Comparison of ENCODE assay signal across 1 cellular context in the genomic region with DNA sequence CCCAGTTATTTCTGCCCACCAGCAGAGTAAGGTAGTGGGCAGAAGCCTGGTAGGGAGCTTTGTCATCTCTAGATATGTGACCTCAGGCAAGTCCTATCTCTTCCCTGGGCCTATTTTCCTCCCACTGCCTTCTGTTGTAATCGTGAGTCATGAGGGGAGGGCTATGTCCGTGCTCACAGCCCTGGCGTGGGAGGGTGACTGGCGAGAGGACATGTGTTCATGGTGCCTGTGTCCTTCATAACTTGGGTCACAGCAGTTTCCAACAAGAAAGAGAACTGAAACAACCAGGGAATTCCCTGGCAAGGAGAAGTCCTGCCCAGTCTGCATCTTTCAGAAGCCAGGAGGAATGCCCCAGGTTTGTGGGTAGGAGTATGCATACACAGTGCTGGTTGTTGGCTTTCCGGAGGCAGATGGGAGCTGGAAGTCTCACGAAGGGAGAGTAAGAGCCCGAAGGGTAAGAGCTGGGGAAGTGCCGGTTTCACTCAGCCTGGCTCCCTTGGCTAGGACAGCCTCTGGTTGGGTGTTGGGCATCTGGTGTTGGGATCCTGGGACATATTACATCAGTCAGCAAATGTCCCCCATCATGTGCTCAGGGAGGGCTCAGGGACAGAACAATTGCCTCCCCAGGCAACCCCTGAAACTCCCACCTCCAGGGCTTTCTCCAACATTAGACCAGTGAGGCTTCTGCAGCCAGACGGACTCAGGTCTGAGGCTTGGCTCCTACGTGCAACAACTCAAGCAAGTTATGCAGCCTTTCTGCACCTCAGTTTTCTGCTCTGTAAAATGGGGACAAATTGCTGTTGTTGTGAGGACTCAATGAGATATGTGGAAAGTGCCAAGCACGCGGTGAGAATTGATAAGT.
TF ChIP-seq lines count a peak whose summit lies in the region.

No MANE protein-coding gene starts in this region.

TF ChIP-seq in K562, 482 proteins besides CTCF, POLR2A, EP300 and RAD21 (continued from another document and continues in another):
- TF ChIP-seq NCOA6 (IDR thresholded peaks at IDR 0.05) (no peak), NCOA2 (IDR thresholded peaks at IDR 0.05; ENCODE audit: partially characterized antibody in 2 of 2) (no peak), TAF1 (IDR thresholded peaks at IDR 0.05; ENCODE audit: control insufficient read depth, extremely low read depth, insufficient read depth, low read length, severe bottlenecking) (peak; percentile 42), RBM14 (IDR thresholded peaks at IDR 0.05; ENCODE audit: borderline replicate concordance, insufficient read depth, low read depth, low read length) (no peak), SRF (CRISPR knock-in tag; IDR thresholded peaks at IDR 0.05) (0 out of 4 replicates have a peak, but pooled peaks of 1 of the 2 experiments have one; percentile 13), NRF1 (conservative IDR thresholded peaks at IDR 0.05 in 1 of 2, IDR thresholded peaks at IDR 0.05 in 1 of 2) (peak in 1 of 2 experiments; percentile 51; a peak in 2 of 4 replicates), ZEB2 (IDR thresholded peaks at IDR 0.05) (0 out of 2 replicates have a peak, but pooled peaks have one; percentile 17), TRIM24 (IDR thresholded peaks at IDR 0.05) (peak; percentile 52 to 62), SMC3 (conservative IDR thresholded peaks at IDR 0.05; ENCODE audit: insufficient read depth, low read depth, low read length) (no peak), BMI1 (IDR thresholded peaks at IDR 0.05; ENCODE audit: low read length) (no peak), CBX2 (IDR thresholded peaks at IDR 0.05; ENCODE audit: insufficient read depth, low read length, poor library complexity, severe bottlenecking) (no peak), KLF16 (IDR thresholded peaks at IDR 0.05) (0 out of 2 replicates have a peak, but pooled peaks have one; percentile 31), CEBPG (CRISPR knock-in tag; IDR thresholded peaks at IDR 0.05) (peak; percentile 78), CEBPG (tag; conservative IDR thresholded peaks at IDR 0.05 in 1 of 2, IDR thresholded peaks at IDR 0.05 in 1 of 2) (no peak; a peak in 2 of 4 replicates), TEAD2 (tag; IDR thresholded peaks at IDR 0.05) (no peak), GTF2E2 (tag; IDR thresholded peaks at IDR 0.05) (0 out of 2 replicates have a peak, but pooled peaks have one; percentile 44), CXXC5 (CRISPR knock-in tag; IDR thresholded peaks at IDR 0.05) (no peak), L3MBTL2 (IDR thresholded peaks at IDR 0.05) (peak; percentile 79; the same call in 1 of the 2 replicates), ATF7 (IDR thresholded peaks at IDR 0.05) (peak; percentile 72; the same call in 1 of the 2 replicates), ZNF12 (CRISPR knock-in tag; IDR thresholded peaks at IDR 0.05) (no peak), ELF2 (CRISPR knock-in tag; IDR thresholded peaks at IDR 0.05) (no peak), NR2C2 (CRISPR knock-in tag; IDR thresholded peaks at IDR 0.05) (no peak; the same call in 1 of the 2 replicates), NR2C2 (tag; IDR thresholded peaks at IDR 0.05) (peak; percentile 60; the same call in 1 of the 2 replicates), ZNF77 (CRISPR knock-in tag; IDR thresholded peaks at IDR 0.05) (no peak), ZNF316 (IDR thresholded peaks at IDR 0.05) (no peak), CBX8 (IDR thresholded peaks at IDR 0.05; ENCODE audit: borderline replicate concordance, extremely low read depth, low read depth, low read length, poor library complexity, severe bottlenecking) (no peak), ETV6 (IDR thresholded peaks at IDR 0.05; ENCODE audit: borderline replicate concordance in 1 of 2, low read depth in 2 of 2, low read length in 1 of 2) (no peak), ETV6 (CRISPR knock-in tag; IDR thresholded peaks at IDR 0.05; ENCODE audit: borderline replicate concordance) (peak; percentile 69; the same call in 1 of the 2 replicates), RUNX1 (IDR thresholded peaks at IDR 0.05; ENCODE audit: low read depth) (no peak), POLR2B (IDR thresholded peaks at IDR 0.05; ENCODE audit: low read depth, partially characterized antibody) (peak; percentile 40), NFE2L1 (tag; IDR thresholded peaks at IDR 0.05; ENCODE audit: borderline replicate concordance, low read depth) (no peak), RFX7 (CRISPR knock-in tag; IDR thresholded peaks at IDR 0.05) (0 out of 2 replicates have a peak, but pooled peaks have one; percentile 6), ZNF696 (CRISPR knock-in tag; conservative IDR thresholded peaks at IDR 0.05) (0 out of 2 replicates have a peak, but pooled peaks have one; percentile 2), ERF (CRISPR knock-in tag; IDR thresholded peaks at IDR 0.05) (no peak), MCM3 (IDR thresholded peaks at IDR 0.05) (no peak), SREBF2 (CRISPR knock-in tag; IDR thresholded peaks at IDR 0.05) (no peak), KDM1A (IDR thresholded peaks at IDR 0.05) (peak; percentile 87 to 97), TAF9B (IDR thresholded peaks at IDR 0.05; ENCODE audit: partially characterized antibody) (no peak), CBX3 (IDR thresholded peaks at IDR 0.05; ENCODE audit: borderline replicate concordance in 1 of 2, low read length in 2 of 2) (peak in 1 of 2 experiments; percentile 36; a peak in 2 of 3 replicates), ZKSCAN1 (IDR thresholded peaks at IDR 0.05; ENCODE audit: low read depth, low read length) (no peak; the same call in 1 of the 2 replicates), MAZ (CRISPR knock-in tag; conservative IDR thresholded peaks at IDR 0.05 in 1 of 2, IDR thresholded peaks at IDR 0.05 in 1 of 2) (peak; percentile 49 to 71; a peak in 2 of 4 replicates), ZFX (CRISPR knock-in tag; IDR thresholded peaks at IDR 0.05) (peak; percentile 49), ZNF140 (CRISPR knock-in tag; IDR thresholded peaks at IDR 0.05) (no peak)
- TF ChIP-seq, protein P1, sequence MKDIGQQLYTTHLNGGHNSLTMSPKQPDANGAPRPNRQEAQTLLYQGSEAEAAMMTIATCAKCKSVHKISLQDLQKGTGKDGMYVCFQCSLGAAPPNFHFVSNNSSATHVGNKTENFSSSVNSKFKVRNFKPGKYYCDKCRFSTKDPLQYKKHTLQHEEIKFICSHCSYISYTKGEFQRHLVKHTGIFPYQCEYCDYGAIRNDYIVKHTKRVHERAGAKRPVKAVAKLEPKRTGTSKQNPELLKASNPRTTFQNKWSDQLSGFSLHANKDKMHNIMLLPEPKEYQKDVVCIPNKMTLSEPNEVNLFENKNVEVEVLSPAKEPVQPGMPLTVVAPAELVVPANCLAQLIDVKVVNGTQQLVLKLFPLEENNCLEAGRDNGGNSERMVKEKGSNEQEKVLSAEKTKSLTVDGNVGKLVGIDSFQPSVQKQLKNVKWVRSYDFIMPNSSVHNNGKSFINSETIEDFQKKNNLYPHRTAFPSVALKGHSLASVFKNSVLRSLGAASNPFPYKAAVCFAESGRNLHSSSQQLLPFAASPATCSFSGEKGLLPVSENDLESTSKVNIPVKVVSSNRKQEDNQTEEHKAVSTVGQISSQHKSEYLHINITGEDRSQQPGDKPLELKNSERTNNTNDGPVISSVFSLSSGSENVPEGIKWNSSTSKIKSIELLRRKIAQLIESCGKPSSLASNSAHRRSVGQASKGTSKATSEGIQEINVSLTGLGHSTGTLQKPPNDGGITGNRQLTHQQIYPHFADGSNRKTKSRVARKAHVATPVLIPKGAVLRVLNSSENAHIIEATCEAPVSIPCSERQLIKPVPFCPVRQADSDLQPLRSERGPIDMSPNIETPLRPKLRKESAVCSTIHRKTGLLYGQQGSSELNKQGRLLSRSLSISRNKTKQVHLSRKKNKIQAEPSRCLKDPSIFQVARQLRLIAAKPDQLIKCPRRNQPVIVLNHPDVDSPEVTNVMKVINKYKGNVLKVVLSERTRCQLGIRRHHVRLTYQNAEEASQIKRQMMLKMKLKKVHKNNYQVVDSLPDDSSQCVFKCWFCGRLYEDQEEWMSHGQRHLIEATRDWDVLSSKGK (CRISPR knock-in tag; IDR thresholded peaks at IDR 0.05): no peak
- TF ChIP-seq, protein P2, sequence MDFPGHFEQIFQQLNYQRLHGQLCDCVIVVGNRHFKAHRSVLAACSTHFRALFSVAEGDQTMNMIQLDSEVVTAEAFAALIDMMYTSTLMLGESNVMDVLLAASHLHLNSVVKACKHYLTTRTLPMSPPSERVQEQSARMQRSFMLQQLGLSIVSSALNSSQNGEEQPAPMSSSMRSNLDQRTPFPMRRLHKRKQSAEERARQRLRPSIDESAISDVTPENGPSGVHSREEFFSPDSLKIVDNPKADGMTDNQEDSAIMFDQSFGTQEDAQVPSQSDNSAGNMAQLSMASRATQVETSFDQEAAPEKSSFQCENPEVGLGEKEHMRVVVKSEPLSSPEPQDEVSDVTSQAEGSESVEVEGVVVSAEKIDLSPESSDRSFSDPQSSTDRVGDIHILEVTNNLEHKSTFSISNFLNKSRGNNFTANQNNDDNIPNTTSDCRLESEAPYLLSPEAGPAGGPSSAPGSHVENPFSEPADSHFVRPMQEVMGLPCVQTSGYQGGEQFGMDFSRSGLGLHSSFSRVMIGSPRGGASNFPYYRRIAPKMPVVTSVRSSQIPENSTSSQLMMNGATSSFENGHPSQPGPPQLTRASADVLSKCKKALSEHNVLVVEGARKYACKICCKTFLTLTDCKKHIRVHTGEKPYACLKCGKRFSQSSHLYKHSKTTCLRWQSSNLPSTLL (IDR thresholded peaks at IDR 0.05): no peak
- TF ChIP-seq, protein P3, sequence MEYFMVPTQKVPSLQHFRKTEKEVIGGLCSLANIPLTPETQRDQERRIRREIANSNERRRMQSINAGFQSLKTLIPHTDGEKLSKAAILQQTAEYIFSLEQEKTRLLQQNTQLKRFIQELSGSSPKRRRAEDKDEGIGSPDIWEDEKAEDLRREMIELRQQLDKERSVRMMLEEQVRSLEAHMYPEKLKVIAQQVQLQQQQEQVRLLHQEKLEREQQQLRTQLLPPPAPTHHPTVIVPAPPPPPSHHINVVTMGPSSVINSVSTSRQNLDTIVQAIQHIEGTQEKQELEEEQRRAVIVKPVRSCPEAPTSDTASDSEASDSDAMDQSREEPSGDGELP (CRISPR knock-in tag; IDR thresholded peaks at IDR 0.05; ENCODE audit: borderline replicate concordance): peak; percentile 87; the same call in 1 of the 2 replicates
- TF ChIP-seq, protein P4, sequence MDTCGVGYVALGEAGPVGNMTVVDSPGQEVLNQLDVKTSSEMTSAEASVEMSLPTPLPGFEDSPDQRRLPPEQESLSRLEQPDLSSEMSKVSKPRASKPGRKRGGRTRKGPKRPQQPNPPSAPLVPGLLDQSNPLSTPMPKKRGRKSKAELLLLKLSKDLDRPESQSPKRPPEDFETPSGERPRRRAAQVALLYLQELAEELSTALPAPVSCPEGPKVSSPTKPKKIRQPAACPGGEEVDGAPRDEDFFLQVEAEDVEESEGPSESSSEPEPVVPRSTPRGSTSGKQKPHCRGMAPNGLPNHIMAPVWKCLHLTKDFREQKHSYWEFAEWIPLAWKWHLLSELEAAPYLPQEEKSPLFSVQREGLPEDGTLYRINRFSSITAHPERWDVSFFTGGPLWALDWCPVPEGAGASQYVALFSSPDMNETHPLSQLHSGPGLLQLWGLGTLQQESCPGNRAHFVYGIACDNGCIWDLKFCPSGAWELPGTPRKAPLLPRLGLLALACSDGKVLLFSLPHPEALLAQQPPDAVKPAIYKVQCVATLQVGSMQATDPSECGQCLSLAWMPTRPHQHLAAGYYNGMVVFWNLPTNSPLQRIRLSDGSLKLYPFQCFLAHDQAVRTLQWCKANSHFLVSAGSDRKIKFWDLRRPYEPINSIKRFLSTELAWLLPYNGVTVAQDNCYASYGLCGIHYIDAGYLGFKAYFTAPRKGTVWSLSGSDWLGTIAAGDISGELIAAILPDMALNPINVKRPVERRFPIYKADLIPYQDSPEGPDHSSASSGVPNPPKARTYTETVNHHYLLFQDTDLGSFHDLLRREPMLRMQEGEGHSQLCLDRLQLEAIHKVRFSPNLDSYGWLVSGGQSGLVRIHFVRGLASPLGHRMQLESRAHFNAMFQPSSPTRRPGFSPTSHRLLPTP (IDR thresholded peaks at IDR 0.05; ENCODE audit: borderline replicate concordance, extremely low read depth, insufficient read length): no peak
- TF ChIP-seq, protein P5, sequence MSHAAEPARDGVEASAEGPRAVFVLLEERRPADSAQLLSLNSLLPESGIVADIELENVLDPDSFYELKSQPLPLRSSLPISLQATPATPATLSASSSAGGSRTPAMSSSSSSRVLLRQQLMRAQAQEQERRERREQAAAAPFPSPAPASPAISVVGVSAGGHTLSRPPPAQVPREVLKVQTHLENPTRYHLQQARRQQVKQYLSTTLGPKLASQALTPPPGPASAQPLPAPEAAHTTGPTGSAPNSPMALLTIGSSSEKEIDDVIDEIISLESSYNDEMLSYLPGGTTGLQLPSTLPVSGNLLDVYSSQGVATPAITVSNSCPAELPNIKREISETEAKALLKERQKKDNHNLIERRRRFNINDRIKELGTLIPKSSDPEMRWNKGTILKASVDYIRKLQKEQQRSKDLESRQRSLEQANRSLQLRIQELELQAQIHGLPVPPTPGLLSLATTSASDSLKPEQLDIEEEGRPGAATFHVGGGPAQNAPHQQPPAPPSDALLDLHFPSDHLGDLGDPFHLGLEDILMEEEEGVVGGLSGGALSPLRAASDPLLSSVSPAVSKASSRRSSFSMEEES (CRISPR knock-in tag; IDR thresholded peaks at IDR 0.05): no peak
- TF ChIP-seq, protein P6, sequence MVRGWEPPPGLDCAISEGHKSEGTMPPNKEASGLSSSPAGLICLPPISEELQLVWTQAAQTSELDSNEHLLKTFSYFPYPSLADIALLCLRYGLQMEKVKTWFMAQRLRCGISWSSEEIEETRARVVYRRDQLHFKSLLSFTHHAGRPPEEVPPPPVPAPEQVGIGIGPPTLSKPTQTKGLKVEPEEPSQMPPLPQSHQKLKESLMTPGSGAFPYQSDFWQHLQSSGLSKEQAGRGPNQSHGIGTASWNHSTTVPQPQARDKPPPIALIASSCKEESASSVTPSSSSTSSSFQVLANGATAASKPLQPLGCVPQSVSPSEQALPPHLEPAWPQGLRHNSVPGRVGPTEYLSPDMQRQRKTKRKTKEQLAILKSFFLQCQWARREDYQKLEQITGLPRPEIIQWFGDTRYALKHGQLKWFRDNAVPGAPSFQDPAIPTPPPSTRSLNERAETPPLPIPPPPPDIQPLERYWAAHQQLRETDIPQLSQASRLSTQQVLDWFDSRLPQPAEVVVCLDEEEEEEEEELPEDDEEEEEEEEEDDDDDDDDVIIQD (CRISPR knock-in tag; IDR thresholded peaks at IDR 0.05): no peak
- TF ChIP-seq, protein P7, sequence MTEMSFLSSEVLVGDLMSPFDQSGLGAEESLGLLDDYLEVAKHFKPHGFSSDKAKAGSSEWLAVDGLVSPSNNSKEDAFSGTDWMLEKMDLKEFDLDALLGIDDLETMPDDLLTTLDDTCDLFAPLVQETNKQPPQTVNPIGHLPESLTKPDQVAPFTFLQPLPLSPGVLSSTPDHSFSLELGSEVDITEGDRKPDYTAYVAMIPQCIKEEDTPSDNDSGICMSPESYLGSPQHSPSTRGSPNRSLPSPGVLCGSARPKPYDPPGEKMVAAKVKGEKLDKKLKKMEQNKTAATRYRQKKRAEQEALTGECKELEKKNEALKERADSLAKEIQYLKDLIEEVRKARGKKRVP (CRISPR knock-in tag; IDR thresholded peaks at IDR 0.05): peak; percentile 32; the same call in 1 of the 2 replicates
- TF ChIP-seq, protein P8, sequence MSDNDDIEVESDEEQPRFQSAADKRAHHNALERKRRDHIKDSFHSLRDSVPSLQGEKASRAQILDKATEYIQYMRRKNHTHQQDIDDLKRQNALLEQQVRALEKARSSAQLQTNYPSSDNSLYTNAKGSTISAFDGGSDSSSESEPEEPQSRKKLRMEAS (CRISPR knock-in tag; IDR thresholded peaks at IDR 0.05): peak; percentile 95
